29 cellular contexts compared by ENCODE assay signal in the genomic region with DNA sequence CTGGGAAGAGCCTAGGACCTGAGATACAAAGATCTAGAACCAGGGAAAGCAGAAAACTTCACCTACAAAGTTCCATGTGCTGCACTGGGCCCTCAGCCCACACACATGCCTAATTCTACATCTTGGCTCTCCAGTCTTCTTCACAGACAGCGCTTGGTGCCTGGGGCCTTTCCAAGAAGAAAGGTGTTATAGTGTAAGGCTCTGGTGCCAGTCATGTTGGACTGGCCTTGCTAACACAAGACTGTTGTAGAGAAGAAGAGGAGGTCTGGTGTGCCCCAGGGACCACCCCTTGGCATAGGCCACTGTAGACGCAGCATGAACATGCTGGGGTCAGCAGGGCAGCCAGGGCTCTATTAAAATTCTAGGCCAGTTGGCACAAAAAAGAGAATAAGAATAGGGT.
DNase-seq lines count a peak whose midpoint lies in the region; ATAC-seq, FAIRE-seq and TF ChIP-seq lines count a peak whose summit lies in the region.
"Had no signal": no experiment of that assay in that cellular context is flagged by ENCODE, and none has a peak within 500 bp of the region (broad histone marks: within the 10 kb centered on the region; RNA-seq: fewer than 3 reads in every experiment).

No MANE protein-coding gene starts in this region.

- DNase-seq in A549 (ENCODE audit: low read depth in 1 of 2, low spot score in 1 of 2) (no peak), naive B cell (no peak), hippocampal formation (lab: John Stamatoyannopoulos, UW) (no peak), NCI-H524 treated with DMSO at 0.1 percent for 48 hours (lab: John Stamatoyannopoulos, UW) (no peak), NCI-H510A treated with DMSO at 0.1 percent for 48 hours (lab: John Stamatoyannopoulos, UW) (no peak)
- no peak for DNase-seq in activated T-helper 1 cell treated with anti-CD3 and anti-CD28 coated beads, Interleukin-12 subunit alpha, Interleukin-12 subunit beta, Interleukin-2, Interleukin-4 antibody, amounts not matched to agents 30 ng/mL and 10 ng/mL and 1 ng/mL, durations not matched to agents 14 hours and 24 hours and 36 hours (ENCODE audit: low spot score)
- DNase-seq in activated T-cell treated with anti-CD3 and anti-CD28 coated beads, Interleukin-2, amount 50 U/mL, for 24 hours: no peak
- DNase-seq: activated CD4-positive, alpha-beta T cell treated with anti-CD3 and anti-CD28 coated beads, Interleukin-2, amount 50 U/mL, for 48 hours; activated CD4-positive, CD25-positive, alpha-beta regulatory T cell; activated CD8-positive, alpha-beta memory T cell treated with anti-CD3 and anti-CD28 coated beads, Interleukin-2, amount 50 U/mL, for 48 hours; amniotic stem cell; COR-L47; foreskin melanocyte; H9; kidney glomerular epithelial cell; NCI-H146; NCI-H345; NCI-H82; pancreas; retina; SK-N-SH; stimulated activated CD4-positive, alpha-beta T cell treated with anti-CD3 and anti-CD28 coated beads, Interleukin-2, amount 100 ng/mL, for 24 hours had no signal

- H3K4me1 ChIP-seq in A549: peaks cover 20% of the 10 kb centered on the region
- peaks cover 39 to 84% (median 62%) of the 10 kb centered on the region in 10 experiments for H3K4me1 ChIP-seq in BLaER1 treated with 17β-estradiol and CSF1 and Interleukin-3, amounts not matched to agents 10 nM and 100 nM

- H3K4me1 Mint-ChIP-seq in activated T-helper 1 cell treated with anti-CD3 and anti-CD28 coated beads, Interleukin-12 subunit alpha, Interleukin-12 subunit beta, Interleukin-2, Interleukin-4 antibody, amounts not matched to agents 30 ng/mL and 10 ng/mL and 1 ng/mL, durations not matched to agents 14 hours and 24 hours and 36 hours (ENCODE audit: low read depth): peaks cover 58% of the 10 kb centered on the region
- H3K4me1 Mint-ChIP-seq in naive B cell: peaks cover 42 to 53% (median 43%) of the 10 kb centered on the region in 3 donors
- H3K4me1 Mint-ChIP-seq in activated T-cell treated with anti-CD3 and anti-CD28 coated beads, Interleukin-2, amount 50 U/mL, for 24 hours (ENCODE audit: low read depth): peaks cover 32% of the 10 kb centered on the region

- no peak for TF ChIP-seq CTCF in A549 (IDR thresholded peaks at IDR 0.05)

- H3K9ac ChIP-seq in BLaER1 treated with 17β-estradiol and CSF1 and Interleukin-3, amounts not matched to agents 10 nM and 100 nM: peak overlapping the region in 1 of 11 experiments; percentile 84; a peak in 1 of 22 replicates
- H3K9ac ChIP-seq: SK-N-SH had no signal

- no peaks in the 10 kb centered on the region for H4K20me1 ChIP-seq in BLaER1 treated with 17β-estradiol and CSF1 and Interleukin-3, amounts not matched to agents 10 nM and 100 nM

- POLR2A ChIA-PET in A549 (lab: Yijun Ruan, JAX): interaction anchor here (2.5 kb wide), 1 partner anchor 226 kb away, joined by 35 read pairs; the partner anchor contains the start of gene CTNNB1

- H3K27ac ChIP-seq in A549: peak overlapping the region; percentile 77 to 91; a peak in 4 of 6 replicates
- H3K27ac ChIP-seq in BLaER1 treated with 17β-estradiol and CSF1 and Interleukin-3, amounts not matched to agents 10 nM and 100 nM: peak overlapping the region in 7 of 11 experiments; percentile 61 to 97 (median 88); a peak in 11 of 22 replicates

- TF ChIP-seq POLR2A in A549 (IDR thresholded peaks at IDR 0.05; ENCODE audit: low read length): no peak

- ATAC-seq in A549: no peak
- no peak for ATAC-seq in naive B cell (ENCODE audit: low read depth in 2 of 2)
- ATAC-seq: pancreas had no signal

- peaks cover 4% of the 10 kb centered on the region for H3K27me3 Mint-ChIP-seq in activated T-helper 1 cell treated with anti-CD3 and anti-CD28 coated beads, Interleukin-12 subunit alpha, Interleukin-12 subunit beta, Interleukin-2, Interleukin-4 antibody, amounts not matched to agents 30 ng/mL and 10 ng/mL and 1 ng/mL, durations not matched to agents 14 hours and 24 hours and 36 hours (ENCODE audit: insufficient read depth)
- no peaks in the 10 kb centered on the region for H3K27me3 Mint-ChIP-seq in naive B cell
- H3K27me3 Mint-ChIP-seq in activated T-cell treated with anti-CD3 and anti-CD28 coated beads, Interleukin-2, amount 50 U/mL, for 24 hours: peaks cover 47% of the 10 kb centered on the region
- H3K27me3 Mint-ChIP-seq: type B pancreatic cell had no signal

- FAIRE-seq in A549 (lab: Jason Lieb, UNC): no peak
- FAIRE-seq: GM12892, pancreas had no signal

- no peak for TF ChIP-seq EP300 in A549 (IDR thresholded peaks at IDR 0.05)

- H3K36me3 ChIP-seq in BLaER1 treated with 17β-estradiol and CSF1 and Interleukin-3, amounts not matched to agents 10 nM and 100 nM: no peaks in the 10 kb centered on the region
- H3K36me3 ChIP-seq: pancreas had no signal

- CTCF ChIA-PET in A549 (lab: Yijun Ruan, JAX): no interaction called here

- no peaks in the 10 kb centered on the region for H3K9me3 ChIP-seq in A549
- H3K9me3 ChIP-seq in BLaER1 treated with 17β-estradiol and CSF1 and Interleukin-3, amounts not matched to agents 10 nM and 100 nM (replicated peaks in 1 of 11): peaks cover 0 to 7% (median 0%) of the 10 kb centered on the region in 11 experiments; a peak in 3 of 22 replicates
- H3K9me3 ChIP-seq: pancreas, SK-N-SH had no signal

- intact Hi-C loops in activated T-helper 1 cell treated with anti-CD3 and anti-CD28 coated beads, Interleukin-12 subunit alpha, Interleukin-12 subunit beta, Interleukin-2, Interleukin-4 antibody, amounts not matched to agents 30 ng/mL and 10 ng/mL and 1 ng/mL, durations not matched to agents 14 hours and 24 hours and 36 hours (cut with micrococcal nuclease): loop anchor here (2.0 to 5.0 kb wide), 3 partner anchors 444 to 1119 kb away; partner anchors contain the start of genes EIF1B and TRAK1

- H3K27ac Mint-ChIP-seq in activated T-helper 1 cell treated with anti-CD3 and anti-CD28 coated beads, Interleukin-12 subunit alpha, Interleukin-12 subunit beta, Interleukin-2, Interleukin-4 antibody, amounts not matched to agents 30 ng/mL and 10 ng/mL and 1 ng/mL, durations not matched to agents 14 hours and 24 hours and 36 hours: peak overlapping the region; percentile 97
- H3K27ac Mint-ChIP-seq in naive B cell: peak overlapping the region in 5 of 6 donors; percentile 25 to 97 (median 96)
- H3K27ac Mint-ChIP-seq in activated T-cell treated with anti-CD3 and anti-CD28 coated beads, Interleukin-2, amount 50 U/mL, for 24 hours: no peak overlapping the region
- H3K27ac Mint-ChIP-seq: activated naive CD4-positive, alpha-beta T cell treated with anti-CD3 and anti-CD28 coated beads, Interleukin-2, amount 50 U/mL, for 24 hours; H9; type B pancreatic cell had no signal

- no peak overlapping the region for H3K4me2 ChIP-seq in A549
- peak overlapping the region in 8 of 11 experiments; percentile 5 to 93 (median 77); a peak in 15 of 22 replicates for H3K4me2 ChIP-seq in BLaER1 treated with 17β-estradiol and CSF1 and Interleukin-3, amounts not matched to agents 10 nM and 100 nM
- H3K4me2 ChIP-seq: SK-N-SH had no signal

- no peaks in the 10 kb centered on the region for H3K27me3 ChIP-seq in BLaER1 treated with 17β-estradiol and CSF1 and Interleukin-3, amounts not matched to agents 10 nM and 100 nM
- H3K27me3 ChIP-seq: pancreas had no signal

- 94% methylated on average over 2 of the region's 2 CpGs for WGBS in A549 (ENCODE audit: missing lambda C conversion rate)

- no peak for TF ChIP-seq RAD21 in A549 (conservative IDR thresholded peaks at IDR 0.05 in 1 of 2, IDR thresholded peaks at IDR 0.05 in 1 of 2)

- no peak overlapping the region for H3K4me3 Mint-ChIP-seq in activated T-helper 1 cell treated with anti-CD3 and anti-CD28 coated beads, Interleukin-12 subunit alpha, Interleukin-12 subunit beta, Interleukin-2, Interleukin-4 antibody, amounts not matched to agents 30 ng/mL and 10 ng/mL and 1 ng/mL, durations not matched to agents 14 hours and 24 hours and 36 hours
- no peak overlapping the region for H3K4me3 Mint-ChIP-seq in naive B cell
- H3K4me3 Mint-ChIP-seq in activated T-cell treated with anti-CD3 and anti-CD28 coated beads, Interleukin-2, amount 50 U/mL, for 24 hours: no peak overlapping the region
- H3K4me3 Mint-ChIP-seq: activated naive CD4-positive, alpha-beta T cell treated with anti-CD3 and anti-CD28 coated beads, Interleukin-2, amount 50 U/mL, for 24 hours; brain; H9; T-helper 1 cell treated with Interleukin-12 subunit alpha and Interleukin-12 subunit beta and Interleukin-4 antibody, amounts not matched to agents 30 μg/mL and 1 μg/mL, for 36 hours; type B pancreatic cell had no signal

- peaks cover 2% of the 10 kb centered on the region for H3K36me3 Mint-ChIP-seq in activated T-helper 1 cell treated with anti-CD3 and anti-CD28 coated beads, Interleukin-12 subunit alpha, Interleukin-12 subunit beta, Interleukin-2, Interleukin-4 antibody, amounts not matched to agents 30 ng/mL and 10 ng/mL and 1 ng/mL, durations not matched to agents 14 hours and 24 hours and 36 hours (ENCODE audit: low read depth)
- H3K36me3 Mint-ChIP-seq in naive B cell: peaks cover 3 to 14% of the 10 kb centered on the region in 2 donors
- H3K36me3 Mint-ChIP-seq in activated T-cell treated with anti-CD3 and anti-CD28 coated beads, Interleukin-2, amount 50 U/mL, for 24 hours (ENCODE audit: low read depth): no peaks in the 10 kb centered on the region
- H3K36me3 Mint-ChIP-seq: activated naive CD4-positive, alpha-beta T cell treated with anti-CD3 and anti-CD28 coated beads, Interleukin-2, amount 50 U/mL, for 24 hours; brain; type B pancreatic cell had no signal

- H3K4me3 ChIP-seq in A549: no peak overlapping the region
- H3K4me3 ChIP-seq in BLaER1 treated with 17β-estradiol and CSF1 and Interleukin-3, amounts not matched to agents 10 nM and 100 nM: no peak overlapping the region
- H3K4me3 ChIP-seq: lung, pancreas had no signal

- H3K9me3 Mint-ChIP-seq in activated T-helper 1 cell treated with anti-CD3 and anti-CD28 coated beads, Interleukin-12 subunit alpha, Interleukin-12 subunit beta, Interleukin-2, Interleukin-4 antibody, amounts not matched to agents 30 ng/mL and 10 ng/mL and 1 ng/mL, durations not matched to agents 14 hours and 24 hours and 36 hours: no peaks in the 10 kb centered on the region
- peaks cover 0 to 13% (median 0%) of the 10 kb centered on the region in 7 donors for H3K9me3 Mint-ChIP-seq in naive B cell
- H3K9me3 Mint-ChIP-seq in activated T-cell treated with anti-CD3 and anti-CD28 coated beads, Interleukin-2, amount 50 U/mL, for 24 hours: no peaks in the 10 kb centered on the region
- H3K9me3 Mint-ChIP-seq: activated naive CD4-positive, alpha-beta T cell treated with anti-CD3 and anti-CD28 coated beads, Interleukin-2, amount 50 U/mL, for 24 hours; H9; T-helper 1 cell treated with Interleukin-12 subunit alpha and Interleukin-12 subunit beta and Interleukin-4 antibody, amounts not matched to agents 30 μg/mL and 1 μg/mL, for 36 hours; type B pancreatic cell had no signal

TF ChIP-seq in A549, 52 proteins besides CTCF, POLR2A, EP300 and RAD21 (continues in another document):
- no peak for TF ChIP-seq BHLHE40 (IDR thresholded peaks at IDR 0.05; ENCODE audit: low read depth, low read length)
- TF ChIP-seq, protein P1, sequence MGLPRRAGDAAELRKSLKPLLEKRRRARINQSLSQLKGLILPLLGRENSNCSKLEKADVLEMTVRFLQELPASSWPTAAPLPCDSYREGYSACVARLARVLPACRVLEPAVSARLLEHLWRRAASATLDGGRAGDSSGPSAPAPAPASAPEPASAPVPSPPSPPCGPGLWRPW (IDR thresholded peaks at IDR 0.05): no peak
- TF ChIP-seq CBX8 (IDR thresholded peaks at IDR 0.05): no peak
- TF ChIP-seq ESRRA (IDR thresholded peaks at IDR 0.05; ENCODE audit: borderline replicate concordance, low read length): no peak
- no peak for TF ChIP-seq KDM1A (IDR thresholded peaks at IDR 0.05; ENCODE audit: low read depth)
